In genomic region chrX:1368385-1368698, GRCh38 we compare ENCODE assay signal across 18 cellular contexts. TPM values are rescaled to one million over a fixed set of nuclear protein-coding genes. Genes with fewer than 3 reads are reported as not detected.
DNase-seq lines count a peak whose midpoint lies in the region; ATAC-seq and TF ChIP-seq lines count a peak whose summit lies in the region.
"Had no signal": no experiment of that assay in that cellular context is flagged by ENCODE, and none has a peak within 500 bp of the region (broad histone marks: within the 10 kb centered on the region; RNA-seq: fewer than 3 reads in every experiment).

No MANE protein-coding gene starts in this region.

- ATAC-seq in WTC11 = no peak
- ATAC-seq in central memory CD8-positive, alpha-beta T cell (replicated peaks; ENCODE audit: extremely low read depth, poor library complexity, severe bottlenecking) = no peak
- ATAC-seq in stimulated activated naive CD8-positive, alpha-beta T cell treated with anti-CD3 and anti-CD28 coated beads, Interleukin-15, Interleukin-2, amounts not matched to agents 100 U/mL and 50 U/mL, for 24 hours = peak; percentile 28
- no peak for ATAC-seq in left lobe of liver
- no peak for ATAC-seq in GM18511 (IDR thresholded peaks at IDR 0.05; ENCODE audit: unreplicated experiment)

- no peaks in the 10 kb centered on the region for H3K9me3 Mint-ChIP-seq in activated CD4-positive, alpha-beta T cell treated with anti-CD3 and anti-CD28 coated beads, Interleukin-2, amount 10 ng/mL, durations not matched to agents 7 days and 5 days
- H3K9me3 Mint-ChIP-seq in WTC11 = no peaks in the 10 kb centered on the region
- no peaks in the 10 kb centered on the region for H3K9me3 Mint-ChIP-seq in central memory CD8-positive, alpha-beta T cell
- H3K9me3 Mint-ChIP-seq: CD4-positive, alpha-beta memory T cell had no signal

- POLR2A ChIA-PET in activated CD4-positive, alpha-beta T cell treated with anti-CD3 and anti-CD28 coated beads, Interleukin-2, amount 10 ng/mL, durations not matched to agents 7 days and 5 days (lab: Charles Lee) = no interaction called here
- POLR2A ChIA-PET in WTC11 (lab: Charles Lee) = no interaction called here

- CTCF ChIA-PET in activated CD4-positive, alpha-beta T cell treated with anti-CD3 and anti-CD28 coated beads, Interleukin-2, amount 10 ng/mL, durations not matched to agents 7 days and 5 days (lab: Charles Lee) = no interaction called here
- CTCF ChIA-PET in WTC11 (lab: Charles Lee) = no interaction called here

- H3K4me1 Mint-ChIP-seq in activated CD4-positive, alpha-beta T cell treated with anti-CD3 and anti-CD28 coated beads, Interleukin-2, amount 10 ng/mL, durations not matched to agents 7 days and 5 days = peaks cover 2% of the 10 kb centered on the region
- H3K4me1 Mint-ChIP-seq in WTC11 = no peaks in the 10 kb centered on the region
- H3K4me1 Mint-ChIP-seq in central memory CD8-positive, alpha-beta T cell = no peaks in the 10 kb centered on the region
- H3K4me1 Mint-ChIP-seq: CD4-positive, alpha-beta memory T cell had no signal

- H3K4me3 Mint-ChIP-seq in activated CD4-positive, alpha-beta T cell treated with anti-CD3 and anti-CD28 coated beads, Interleukin-2, amount 10 ng/mL, durations not matched to agents 7 days and 5 days = no peak overlapping the region
- no peak overlapping the region for H3K4me3 Mint-ChIP-seq in WTC11
- no peak overlapping the region for H3K4me3 Mint-ChIP-seq in central memory CD8-positive, alpha-beta T cell
- H3K4me3 Mint-ChIP-seq: CD4-positive, alpha-beta memory T cell had no signal

- DNase-seq in activated CD4-positive, alpha-beta T cell treated with anti-CD3 and anti-CD28 coated beads, Interleukin-2, amount 10 ng/mL, durations not matched to agents 7 days and 5 days = no peak
- DNase-seq in activated CD4-positive, alpha-beta T cell treated with anti-CD3 and anti-CD28 coated beads, Interleukin-2, amount 50 U/mL, for 48 hours = no peak
- DNase-seq in WTC11 (ENCODE audit: low spot score) (no peak), left lobe of liver (ENCODE audit: low spot score) (no peak), caudate nucleus (lab: John Stamatoyannopoulos, UW) (no peak)
- no peak for DNase-seq in central memory CD8-positive, alpha-beta T cell (ENCODE audit: low spot score in 2 of 2)
- DNase-seq in stimulated activated naive CD8-positive, alpha-beta T cell treated with anti-CD3 and anti-CD28 coated beads, Interleukin-15, Interleukin-2, amounts not matched to agents 100 U/mL and 50 U/mL, for 24 hours = no peak
- DNase-seq: CD4-positive, alpha-beta memory T cell; NCI-H1105 treated with DMSO at 0.1 percent for 48 hours; NCI-H1930; NCI-H2171 treated with DMSO at 0.1 percent for 48 hours; NCI-H446 treated with DMSO at 0.1 percent for 48 hours; NCI-H748 treated with DMSO at 0.1 percent for 48 hours; PC-9 had no signal

- peak overlapping the region; percentile 62 for H3K27ac Mint-ChIP-seq in activated CD4-positive, alpha-beta T cell treated with anti-CD3 and anti-CD28 coated beads, Interleukin-2, amount 10 ng/mL, durations not matched to agents 7 days and 5 days
- H3K27ac Mint-ChIP-seq in WTC11 = 0 out of 2 replicates have a peak overlapping the region, but pooled peaks have one; percentile 12
- H3K27ac Mint-ChIP-seq in central memory CD8-positive, alpha-beta T cell (ENCODE audit: low read depth) = peak overlapping the region; percentile 49

- H3K36me3 Mint-ChIP-seq in activated CD4-positive, alpha-beta T cell treated with anti-CD3 and anti-CD28 coated beads, Interleukin-2, amount 10 ng/mL, durations not matched to agents 7 days and 5 days (ENCODE audit: low read depth) = peaks cover 14% of the 10 kb centered on the region
- peaks cover 5% of the 10 kb centered on the region; the same call in 1 of the 2 replicates for H3K36me3 Mint-ChIP-seq in WTC11
- peaks cover 14% of the 10 kb centered on the region for H3K36me3 Mint-ChIP-seq in central memory CD8-positive, alpha-beta T cell (ENCODE audit: insufficient read depth)

- H3K27me3 Mint-ChIP-seq in activated CD4-positive, alpha-beta T cell treated with anti-CD3 and anti-CD28 coated beads, Interleukin-2, amount 10 ng/mL, durations not matched to agents 7 days and 5 days = no peaks in the 10 kb centered on the region
- no peaks in the 10 kb centered on the region for H3K27me3 Mint-ChIP-seq in WTC11 (ENCODE audit: low read depth)
- H3K27me3 Mint-ChIP-seq in central memory CD8-positive, alpha-beta T cell = no peaks in the 10 kb centered on the region
- H3K27me3 Mint-ChIP-seq: CD4-positive, alpha-beta memory T cell had no signal

- no peak for TF ChIP-seq CTCF in WTC11 (IDR thresholded peaks at IDR 0.05)

- H3K27ac ChIP-seq in caudate nucleus (ENCODE audit: low read depth, low read length) = no peak overlapping the region
- H3K27ac ChIP-seq: PC-9 had no signal

TF ChIP-seq in WTC11, 78 proteins besides CTCF, POLR2A, EP300 and RAD21 (continues in another document):
- no peak for TF ChIP-seq TCF7 (CRISPR knock-in tag; IDR thresholded peaks at IDR 0.05; ENCODE audit: low read depth)
- TF ChIP-seq NR2C2 (CRISPR knock-in tag; IDR thresholded peaks at IDR 0.05) = no peak
- no peak for TF ChIP-seq SOX15 (CRISPR knock-in tag; IDR thresholded peaks at IDR 0.05)
- TF ChIP-seq MLX (CRISPR knock-in tag; IDR thresholded peaks at IDR 0.05) = no peak
- no peak for TF ChIP-seq E2F1 (CRISPR knock-in tag; IDR thresholded peaks at IDR 0.05)
- no peak for TF ChIP-seq CDX4 (CRISPR knock-in tag; IDR thresholded peaks at IDR 0.05; ENCODE audit: borderline replicate concordance)
- TF ChIP-seq ZNF416 (CRISPR knock-in tag; IDR thresholded peaks at IDR 0.05) = no peak
- no peak for TF ChIP-seq ATF6 (CRISPR knock-in tag; IDR thresholded peaks at IDR 0.05)
- TF ChIP-seq KAT7 (CRISPR knock-in tag; IDR thresholded peaks at IDR 0.05; ENCODE audit: borderline replicate concordance) = no peak

RNA-seq across cellular contexts. Expression of gene SLC25A6, which starts 23.6 kb away (rescaled TPM):
- 100 to 1,000 TPM; 259 to 261 TPM for total RNA-seq in activated CD4-positive, alpha-beta T cell treated with anti-CD3 and anti-CD28 coated beads, Interleukin-2, amount 10 ng/mL, durations not matched to agents 7 days and 5 days
- total RNA-seq in WTC11 (2021) = 627 to 722 TPM (median 720 TPM) in 3 replicates
- total RNA-seq in left lobe of liver = 55.9 TPM

RNA-seq across cellular contexts. Expression of gene IL3RA, which starts 31.8 kb away (rescaled TPM):
- 1 to 10 TPM; 6.4 to 7.1 TPM for total RNA-seq in activated CD4-positive, alpha-beta T cell treated with anti-CD3 and anti-CD28 coated beads, Interleukin-2, amount 10 ng/mL, durations not matched to agents 7 days and 5 days
- total RNA-seq in WTC11 (2021) (0.26 to 0.48 TPM in 2 of 3 replicates, not detected in the other), left lobe of liver (0.40 TPM)
- total RNA-seq: A172, HT-29, LHCN-M2, PC-9 had no signal

Comparison
In these comparisons a context has a peak if more than half of its experiments do, and no peak if none do; other contexts are left out.
1. H3K27ac Mint-ChIP-seq: peak in every context shown above with its lines; median percentile 62 in activated CD4-positive, alpha-beta T cell treated with anti-CD3 and anti-CD28 coated beads, Interleukin-2, amount 10 ng/mL, durations not matched to agents 7 days and 5 days; 49 in central memory CD8-positive, alpha-beta T cell; 12 in WTC11.